Comparison of ENCODE assay signal across 10 cellular contexts in genomic region chr11:94870422-94870821, GRCh38.
"Had no signal": no experiment of that assay in that cellular context is flagged by ENCODE, and none has a peak within 500 bp of the region (broad histone marks: within the 10 kb centered on the region; RNA-seq: fewer than 3 reads in every experiment).

No MANE protein-coding gene starts in this region.

- H3K4me1 ChIP-seq: HAP-1 had no signal

- H3K27me3 Mint-ChIP-seq: IgD-negative memory B cell had no signal

- H3K4me3 ChIP-seq: GM23248, HAP-1 had no signal

- H3K4me3 Mint-ChIP-seq: HFFc6, IgD-negative memory B cell had no signal

- H3K27ac Mint-ChIP-seq: HFFc6, IgD-negative memory B cell had no signal

- DNase-seq: GM23248, GOT3, H7, HFFc6, KBM-7 had no signal

- ATAC-seq: HCT116, HepG2 had no signal

- H3K9me3 ChIP-seq: HAP-1 had no signal

- H3K27ac ChIP-seq: GM23248, HL-60 had no signal

- H3K36me3 Mint-ChIP-seq: IgD-negative memory B cell had no signal
